10 cellular contexts compared by ENCODE assay signal in the genomic region with DNA sequence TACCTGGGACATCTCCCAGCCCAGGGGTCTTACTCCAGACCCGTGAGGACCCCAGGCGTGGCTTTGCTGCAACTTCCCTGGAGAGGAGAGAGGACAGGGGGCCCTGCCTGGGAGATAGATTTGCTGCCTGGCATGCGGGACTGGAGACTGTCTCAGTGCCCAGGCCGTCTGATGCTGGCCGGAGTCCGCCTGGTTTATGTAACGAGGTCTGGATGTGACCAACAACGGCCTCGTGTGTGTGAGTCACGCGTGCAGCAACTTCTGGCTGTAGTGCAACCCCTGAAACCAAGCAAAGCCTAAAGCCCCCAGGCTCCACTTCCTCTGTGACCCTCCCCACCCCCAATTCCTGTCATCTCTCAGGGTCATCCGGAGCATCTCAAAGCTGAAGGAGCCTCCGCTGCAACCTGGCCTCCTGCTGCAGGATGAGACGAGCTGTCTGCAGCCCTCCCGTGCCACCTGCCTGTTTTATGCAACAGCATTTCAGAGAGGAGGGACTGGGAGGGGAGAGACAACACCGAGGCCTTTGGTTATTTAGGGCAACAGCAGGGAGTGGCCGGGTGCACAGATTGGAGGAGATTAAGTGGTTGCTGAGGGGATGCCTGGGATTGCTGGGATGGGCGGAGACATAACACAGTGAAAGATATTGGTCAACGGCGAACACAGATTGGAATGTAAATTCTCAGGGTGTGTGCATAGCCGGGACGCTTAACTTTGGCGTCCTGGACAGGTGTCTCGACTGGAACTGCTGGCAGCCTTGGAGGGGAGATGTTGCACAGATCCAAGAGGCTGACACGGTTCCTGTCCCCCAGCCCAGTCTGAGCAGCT. TPM values are rescaled to one million over a fixed set of nuclear protein-coding genes. Genes with fewer than 3 reads are reported as not detected.
A peak's percentile ranks its signal among the peaks of the same experiment; 100 is the strongest.
DNase-seq lines count a peak whose midpoint lies in the region; ATAC-seq and TF ChIP-seq lines count a peak whose summit lies in the region.
"Had no signal": no experiment of that assay in that cellular context is flagged by ENCODE, and none has a peak within 500 bp of the region (broad histone marks: within the 10 kb centered on the region; RNA-seq: fewer than 3 reads in every experiment).

No MANE protein-coding gene starts in this region.

- peaks cover 3 to 9% (median 4%) of the 10 kb centered on the region in 3 donors for H3K27me3 Mint-ChIP-seq in CD14-positive monocyte (ENCODE audit: low read depth in 3 of 3)
- H3K27me3 Mint-ChIP-seq in effector memory CD8-positive, alpha-beta T cell = peaks cover 48 to 49% of the 10 kb centered on the region in 2 donors
- peaks cover 4% of the 10 kb centered on the region for H3K27me3 Mint-ChIP-seq in activated naive CD8-positive, alpha-beta T cell treated with anti-CD3 and anti-CD28 coated beads for 36 hours
- H3K27me3 Mint-ChIP-seq in activated T-helper 2 cell treated with anti-CD3 and anti-CD28 coated beads, Interferon-gamma antibody, Interleukin-2, Interleukin-4, amounts not matched to agents 10 μg/mL and 5 μg/mL and 100 μg/mL, durations not matched to agents 14 hours and 24 hours and 36 hours (ENCODE audit: low read depth) = peaks cover 7% of the 10 kb centered on the region

- H3K4me3 Mint-ChIP-seq in CD14-positive monocyte = no peak overlapping the region
- H3K4me3 Mint-ChIP-seq in effector memory CD8-positive, alpha-beta T cell = no peak overlapping the region
- H3K4me3 Mint-ChIP-seq in activated naive CD8-positive, alpha-beta T cell treated with anti-CD3 and anti-CD28 coated beads for 36 hours = no peak overlapping the region
- no peak overlapping the region for H3K4me3 Mint-ChIP-seq in activated T-helper 2 cell treated with anti-CD3 and anti-CD28 coated beads, Interferon-gamma antibody, Interleukin-2, Interleukin-4, amounts not matched to agents 10 μg/mL and 5 μg/mL and 100 μg/mL, durations not matched to agents 14 hours and 24 hours and 36 hours (ENCODE audit: low read depth)
- H3K4me3 Mint-ChIP-seq: naive B cell had no signal

- H3K4me1 Mint-ChIP-seq in CD14-positive monocyte = peaks cover 23% of the 10 kb centered on the region
- no peaks in the 10 kb centered on the region for H3K4me1 Mint-ChIP-seq in effector memory CD8-positive, alpha-beta T cell (ENCODE audit: low read depth in 2 of 2)
- H3K4me1 Mint-ChIP-seq in activated naive CD8-positive, alpha-beta T cell treated with anti-CD3 and anti-CD28 coated beads for 36 hours = peaks cover 5% of the 10 kb centered on the region
- no peaks in the 10 kb centered on the region for H3K4me1 Mint-ChIP-seq in activated T-helper 2 cell treated with anti-CD3 and anti-CD28 coated beads, Interferon-gamma antibody, Interleukin-2, Interleukin-4, amounts not matched to agents 10 μg/mL and 5 μg/mL and 100 μg/mL, durations not matched to agents 14 hours and 24 hours and 36 hours (ENCODE audit: low read depth)
- H3K4me1 Mint-ChIP-seq: naive B cell had no signal

- DNase-seq in CD14-positive monocyte (ENCODE audit: low spot score) (peak; percentile 86), NCI-H524 (lab: John Stamatoyannopoulos, UW) (peak; percentile 86 to 93), myocyte (ENCODE audit: low read depth) (peak; percentile 97), hippocampal formation (lab: John Stamatoyannopoulos, UW) (no peak), NCI-H2107 treated with DMSO at 0.1 percent for 48 hours (lab: John Stamatoyannopoulos, UW; ENCODE audit: unreplicated experiment) (no peak)
- no peak for DNase-seq in effector memory CD8-positive, alpha-beta T cell
- DNase-seq in activated naive CD8-positive, alpha-beta T cell treated with anti-CD3 and anti-CD28 coated beads for 36 hours = no peak
- DNase-seq in activated T-helper 2 cell treated with anti-CD3 and anti-CD28 coated beads, Interferon-gamma antibody, Interleukin-2, Interleukin-4, amounts not matched to agents 10 μg/mL and 5 μg/mL and 100 μg/mL, durations not matched to agents 14 hours and 24 hours and 36 hours (ENCODE audit: low spot score) = no peak
- DNase-seq: naive B cell had no signal

- no peaks in the 10 kb centered on the region for H3K36me3 Mint-ChIP-seq in CD14-positive monocyte
- H3K36me3 Mint-ChIP-seq in effector memory CD8-positive, alpha-beta T cell (ENCODE audit: insufficient read depth) = no peaks in the 10 kb centered on the region
- no peaks in the 10 kb centered on the region for H3K36me3 Mint-ChIP-seq in activated naive CD8-positive, alpha-beta T cell treated with anti-CD3 and anti-CD28 coated beads for 36 hours
- H3K36me3 Mint-ChIP-seq in activated T-helper 2 cell treated with anti-CD3 and anti-CD28 coated beads, Interferon-gamma antibody, Interleukin-2, Interleukin-4, amounts not matched to agents 10 μg/mL and 5 μg/mL and 100 μg/mL, durations not matched to agents 14 hours and 24 hours and 36 hours (ENCODE audit: low read depth) = no peaks in the 10 kb centered on the region

- intact Hi-C loops in CD14-positive monocyte (cut with micrococcal nuclease) = no loop called here
- intact Hi-C loops in activated T-helper 2 cell treated with anti-CD3 and anti-CD28 coated beads, Interferon-gamma antibody, Interleukin-2, Interleukin-4, amounts not matched to agents 10 μg/mL and 5 μg/mL and 100 μg/mL, durations not matched to agents 14 hours and 24 hours and 36 hours (cut with micrococcal nuclease) = no loop called here

- TF ChIP-seq CTCF in CD14-positive monocyte (IDR thresholded peaks at IDR 0.05) = no peak

- H3K27ac Mint-ChIP-seq in CD14-positive monocyte = peak overlapping the region in 6 of 7 donors; percentile 84 to 92 (median 90)
- H3K27ac Mint-ChIP-seq in effector memory CD8-positive, alpha-beta T cell = no peak overlapping the region
- H3K27ac Mint-ChIP-seq in activated naive CD8-positive, alpha-beta T cell treated with anti-CD3 and anti-CD28 coated beads for 36 hours = no peak overlapping the region
- no peak overlapping the region for H3K27ac Mint-ChIP-seq in activated T-helper 2 cell treated with anti-CD3 and anti-CD28 coated beads, Interferon-gamma antibody, Interleukin-2, Interleukin-4, amounts not matched to agents 10 μg/mL and 5 μg/mL and 100 μg/mL, durations not matched to agents 14 hours and 24 hours and 36 hours

- H3K9me3 Mint-ChIP-seq in CD14-positive monocyte = peaks cover 0 to 7% (median 2%) of the 10 kb centered on the region in 7 donors
- no peaks in the 10 kb centered on the region for H3K9me3 Mint-ChIP-seq in effector memory CD8-positive, alpha-beta T cell
- no peaks in the 10 kb centered on the region for H3K9me3 Mint-ChIP-seq in activated naive CD8-positive, alpha-beta T cell treated with anti-CD3 and anti-CD28 coated beads for 36 hours
- H3K9me3 Mint-ChIP-seq in activated T-helper 2 cell treated with anti-CD3 and anti-CD28 coated beads, Interferon-gamma antibody, Interleukin-2, Interleukin-4, amounts not matched to agents 10 μg/mL and 5 μg/mL and 100 μg/mL, durations not matched to agents 14 hours and 24 hours and 36 hours = no peaks in the 10 kb centered on the region

- peak; percentile 45 for ATAC-seq in effector memory CD8-positive, alpha-beta T cell (replicated peaks)

RNA-seq across cellular contexts. Expression of a gene that starts 16.0 kb away (rescaled TPM):
- polyA plus RNA-seq in CD14-positive monocyte = not detected
- total RNA-seq in myocyte = 0.27 and 1.5 TPM in 2 replicates
- polyA plus RNA-seq in myocyte (2012) = 1.1 TPM
- total RNA-seq in activated naive CD8-positive, alpha-beta T cell treated with anti-CD3 and anti-CD28 coated beads for 36 hours = not detected
- not detected in 2 replicates for total RNA-seq in activated T-helper 2 cell treated with anti-CD3 and anti-CD28 coated beads, Interferon-gamma antibody, Interleukin-2, Interleukin-4, amounts not matched to agents 10 μg/mL and 5 μg/mL and 100 μg/mL, durations not matched to agents 14 hours and 24 hours and 36 hours
- total RNA-seq: activated CD8-positive, alpha-beta memory T cell treated with anti-CD3 and anti-CD28 coated beads for 36 hours had no signal

Comparison
In these comparisons a context has a peak if more than half of its experiments do, and no peak if none do; other contexts are left out.
1. DNase-seq: peak in CD14-positive monocyte (single experiment), NCI-H524 (2 of 2) and myocyte (single experiment); none in effector memory CD8-positive, alpha-beta T cell (0 of 3), hippocampal formation (0 of 2), NCI-H2107 treated with DMSO at 0.1 percent for 48 hours (single experiment), activated naive CD8-positive, alpha-beta T cell treated with anti-CD3 and anti-CD28 coated beads for 36 hours (single experiment) and activated T-helper 2 cell treated with anti-CD3 and anti-CD28 coated beads, Interferon-gamma antibody, Interleukin-2, Interleukin-4, amounts not matched to agents 10 μg/mL and 5 μg/mL and 100 μg/mL, durations not matched to agents 14 hours and 24 hours and 36 hours (single experiment).
2. H3K27ac Mint-ChIP-seq: peak in CD14-positive monocyte (6 of 7); none in effector memory CD8-positive, alpha-beta T cell (0 of 2), activated naive CD8-positive, alpha-beta T cell treated with anti-CD3 and anti-CD28 coated beads for 36 hours (single experiment) and activated T-helper 2 cell treated with anti-CD3 and anti-CD28 coated beads, Interferon-gamma antibody, Interleukin-2, Interleukin-4, amounts not matched to agents 10 μg/mL and 5 μg/mL and 100 μg/mL, durations not matched to agents 14 hours and 24 hours and 36 hours (single experiment).